ENCODE assay signal across 23 cellular contexts in the genomic region with DNA sequence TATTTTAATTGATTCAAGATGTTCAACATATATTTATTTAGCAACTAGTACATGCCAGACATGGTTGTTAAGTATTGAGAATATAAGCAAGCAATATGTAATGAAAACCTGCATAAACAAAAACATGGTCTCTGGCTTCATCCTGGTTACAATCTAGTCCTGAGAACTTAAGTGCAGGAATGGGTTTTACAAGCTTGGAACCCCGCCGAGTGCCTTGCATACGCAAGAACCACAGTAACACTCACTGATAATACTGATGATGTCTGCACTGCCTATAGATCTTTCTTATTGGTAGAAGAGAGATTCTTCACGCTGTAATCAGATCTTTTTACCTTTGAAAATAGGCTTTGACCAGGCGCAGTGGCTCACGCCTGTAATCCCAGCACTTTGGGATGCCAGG.
"Had no signal": no experiment of that assay in that cellular context is flagged by ENCODE, and none has a peak within 500 bp of the region (broad histone marks: within the 10 kb centered on the region; RNA-seq: fewer than 3 reads in every experiment).

No MANE protein-coding gene starts in this region.

- H3K27me3 ChIP-seq: dorsolateral prefrontal cortex, gastrocnemius medialis, right atrium auricular region, tibial nerve had no signal

- H3K4me3 ChIP-seq: coronary artery, dorsolateral prefrontal cortex, gastrocnemius medialis, right atrium auricular region, tibial nerve had no signal

- H3K36me3 ChIP-seq: gastrocnemius medialis, right atrium auricular region, tibial nerve had no signal

- ATAC-seq: activated CD8-positive, alpha-beta T cell treated with anti-CD3 and anti-CD28 coated beads for 36 hours; activated naive CD4-positive, alpha-beta T cell treated with anti-CD3 and anti-CD28 coated beads, Interleukin-2, amount 50 U/mL, for 72 hours; activated T-cell treated with anti-CD3 and anti-CD28 coated beads, Interleukin-2, amount 50 U/mL, for 72 hours; gastrocnemius medialis; left cardiac atrium; left ventricle myocardium superior; naive thymus-derived CD4-positive, alpha-beta T cell; T-helper 17 cell; WTC11 had no signal

- H3K4me3 Mint-ChIP-seq: activated CD8-positive, alpha-beta T cell treated with anti-CD3 and anti-CD28 coated beads for 36 hours; activated T-cell treated with anti-CD3 and anti-CD28 coated beads, Interleukin-2, amount 50 U/mL, for 72 hours; mesothelial cell of epicardium; naive thymus-derived CD4-positive, alpha-beta T cell; neural crest cell; T-helper 17 cell; WTC11 had no signal

- H3K36me3 Mint-ChIP-seq: activated naive CD4-positive, alpha-beta T cell treated with anti-CD3 and anti-CD28 coated beads, Interleukin-2, amount 50 U/mL, for 72 hours; mesothelial cell of epicardium; naive thymus-derived CD4-positive, alpha-beta T cell; WTC11 had no signal

- H3K4me1 Mint-ChIP-seq: mesothelial cell of epicardium, neural crest cell, T-helper 17 cell, WTC11 had no signal

- DNase-seq: activated CD4-positive, alpha-beta T cell treated with anti-CD3 and anti-CD28 coated beads, Interleukin-2, amount 50 U/mL, for 1 hour; activated CD8-positive, alpha-beta T cell treated with anti-CD3 and anti-CD28 coated beads for 36 hours; activated naive CD4-positive, alpha-beta T cell; activated T-cell treated with anti-CD3 and anti-CD28 coated beads, Interleukin-2, amount 50 U/mL, for 72 hours; anterior cingulate cortex; dorsolateral prefrontal cortex; effector memory CD4-positive, alpha-beta T cell; gastrocnemius medialis; glutamatergic neuron; left cardiac atrium; left ventricle myocardium superior; naive thymus-derived CD4-positive, alpha-beta T cell; occipital lobe; stimulated activated naive CD4-positive, alpha-beta T cell; T-helper 17 cell; T1000 had no signal

- H3K9me3 ChIP-seq: gastrocnemius medialis, right atrium auricular region, tibial nerve had no signal

- H3K27ac ChIP-seq: coronary artery, dorsolateral prefrontal cortex, gastrocnemius medialis, right atrium auricular region, tibial nerve had no signal

- H3K4me1 ChIP-seq: gastrocnemius medialis, right atrium auricular region, tibial nerve had no signal

- H3K27ac Mint-ChIP-seq: activated CD8-positive, alpha-beta T cell treated with anti-CD3 and anti-CD28 coated beads for 36 hours; activated T-cell treated with anti-CD3 and anti-CD28 coated beads, Interleukin-2, amount 50 U/mL, for 72 hours; mesothelial cell of epicardium; naive thymus-derived CD4-positive, alpha-beta T cell; T-helper 17 cell; WTC11 had no signal

- H3K27me3 Mint-ChIP-seq: activated CD8-positive, alpha-beta T cell treated with anti-CD3 and anti-CD28 coated beads for 36 hours had no signal

- H3K9me3 Mint-ChIP-seq: activated CD8-positive, alpha-beta T cell treated with anti-CD3 and anti-CD28 coated beads for 36 hours; activated naive CD4-positive, alpha-beta T cell treated with anti-CD3 and anti-CD28 coated beads, Interleukin-2, amount 50 U/mL, for 72 hours; activated T-cell treated with anti-CD3 and anti-CD28 coated beads, Interleukin-2, amount 50 U/mL, for 72 hours; mesothelial cell of epicardium; naive thymus-derived CD4-positive, alpha-beta T cell; neural crest cell; WTC11 had no signal
